Comparison of ENCODE assay signal across 22 cellular contexts in genomic region chr3:109644332-109644731, GRCh38.
"Had no signal": no experiment of that assay in that cellular context is flagged by ENCODE, and none has a peak within 500 bp of the region (broad histone marks: within the 10 kb centered on the region; RNA-seq: fewer than 3 reads in every experiment).

No MANE protein-coding gene starts in this region.

- H3K27me3 ChIP-seq: esophagus squamous epithelium, gastrocnemius medialis, heart right ventricle, left lung had no signal

- H3K4me3 ChIP-seq: esophagus squamous epithelium, gastrocnemius medialis, heart right ventricle, left lung, lower lobe of right lung, mucosa of descending colon had no signal

- DNase-seq: cortex of kidney; effector CD8-positive, alpha-beta T cell; effector memory CD8-positive, alpha-beta T cell; endodermal cell; erythroblast; esophagus squamous epithelium; gastrocnemius medialis; glutamatergic neuron; head of caudate nucleus; heart right ventricle; hippocampal formation; left cardiac atrium; left lung; left ventricle myocardium superior; lower lobe of right lung; mucosa of descending colon; naive B cell; naive thymus-derived CD8-positive, alpha-beta T cell had no signal

- FAIRE-seq: endometrium, keratinocyte had no signal

- H3K27ac ChIP-seq: epithelial cell of prostate, esophagus squamous epithelium, gastrocnemius medialis, heart right ventricle, left lung, lower lobe of right lung had no signal

- H3K36me3 ChIP-seq: esophagus squamous epithelium, gastrocnemius medialis, heart right ventricle, left lung, lower lobe of right lung had no signal

- H3K9me3 ChIP-seq: esophagus squamous epithelium, gastrocnemius medialis, heart right ventricle, lower lobe of right lung, mucosa of descending colon had no signal

- H3K4me1 ChIP-seq: esophagus squamous epithelium, gastrocnemius medialis, heart right ventricle, left lung, lower lobe of right lung had no signal

- ATAC-seq: effector memory CD8-positive, alpha-beta T cell; esophagus mucosa; gastrocnemius medialis; heart right ventricle; left cardiac atrium; left lung; left ventricle myocardium superior; lower lobe of right lung; mucosa of descending colon; naive thymus-derived CD8-positive, alpha-beta T cell had no signal
